Comparison of ENCODE assay signal across 15 cellular contexts in the genomic region with DNA sequence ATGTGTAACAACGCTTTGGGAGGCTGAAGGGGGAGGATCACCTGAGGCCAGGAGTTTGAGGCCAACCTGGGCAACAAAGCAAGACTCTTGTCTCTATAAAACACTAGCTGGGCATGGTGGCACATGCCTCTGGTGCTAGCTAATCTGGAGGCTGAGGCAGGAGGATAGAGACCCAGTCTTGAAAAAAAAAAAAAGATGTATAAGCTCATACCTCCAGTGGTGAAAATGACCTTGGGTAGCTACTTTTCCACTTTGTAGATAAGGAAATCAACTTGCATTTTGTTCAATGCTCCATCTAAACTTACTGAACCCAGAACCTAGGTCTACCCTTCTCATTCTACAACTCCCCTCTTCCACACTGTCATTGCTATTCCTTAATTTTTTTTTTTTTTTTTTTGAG. TPM values are rescaled to one million over a fixed set of nuclear protein-coding genes. Genes with fewer than 3 reads are reported as not detected.
DNase-seq lines count a peak whose midpoint lies in the region; ATAC-seq, FAIRE-seq and TF ChIP-seq lines count a peak whose summit lies in the region.
"Had no signal": no experiment of that assay in that cellular context is flagged by ENCODE, and none has a peak within 500 bp of the region (broad histone marks: within the 10 kb centered on the region; RNA-seq: fewer than 3 reads in every experiment).

No MANE protein-coding gene starts in this region.

- peaks cover 15% of the 10 kb centered on the region for H3K4me1 ChIP-seq in psoas muscle
- no peaks in the 10 kb centered on the region for H3K4me1 ChIP-seq in aorta (ENCODE audit: control insufficient read depth in 1 of 2, insufficient read depth in 2 of 2, low read length in 2 of 2)
- H3K4me1 ChIP-seq: Caco-2 had no signal

- H3K36me3 ChIP-seq in psoas muscle (ENCODE audit: insufficient read depth in 1 of 2, low read depth in 1 of 2) (peaks cover 7 to 47% of the 10 kb centered on the region in 2 donors), aorta (ENCODE audit: control insufficient read depth in 1 of 2, insufficient read depth in 2 of 2, low read length in 1 of 2) (peaks cover 0 to 5% of the 10 kb centered on the region in 2 donors)

- H3K27me3 ChIP-seq in psoas muscle (ENCODE audit: insufficient read depth in 3 of 3, low read length in 2 of 3) (no peaks in the 10 kb centered on the region), aorta (ENCODE audit: control insufficient read depth in 1 of 2, insufficient read depth in 2 of 2, low read length in 1 of 2) (no peaks in the 10 kb centered on the region)

- peak overlapping the region; percentile 36; the same call in 1 of the 2 replicates for H3K27ac Mint-ChIP-seq in HFFc6
- H3K27ac Mint-ChIP-seq: GM23338 had no signal

- no peak for DNase-seq in HFFc6
- peak; percentile 30 for DNase-seq in fibroblast of the aortic adventitia (ENCODE audit: low read depth)
- no peak for DNase-seq in psoas muscle
- no peak for DNase-seq in GF-D8 (lab: John Stamatoyannopoulos, UW)
- DNase-seq in islet precursor cell, result no peak
- DNase-seq in aorta, result no peak
- DNase-seq: Caco-2, DMS79, NCI-H1105 treated with DMSO at 0.1 percent for 48 hours, NCI-H1694 treated with DMSO at 0.1 percent for 48 hours, NCI-H526 treated with DMSO at 0.1 percent for 48 hours, OCI-M1, SHP77 treated with DMSO at 0.1 percent for 48 hours had no signal

- WGBS in psoas muscle, 3 donors, result 95 to 100% (median 98%) methylated on average over 1 of the region's 1 CpG
- 100% methylated on average over 1 of the region's 1 CpG for WGBS in aorta, 2 donors

- intact Hi-C loops in psoas muscle (cut with DNase I) (no loop called here), aorta (cut with DNase I) (no loop called here)

- H3K36me3 Mint-ChIP-seq in HFFc6 (ENCODE audit: low read depth), result peaks cover 35% of the 10 kb centered on the region

- H3K27ac ChIP-seq in psoas muscle, result peak overlapping the region; percentile 38
- H3K27ac ChIP-seq in aorta (ENCODE audit: low read depth in 1 of 2, low read length in 2 of 2), result no peak overlapping the region

- ATAC-seq in psoas muscle (peak in 3 of 4 donors; percentile 6 to 16 (median 11)), aorta (ENCODE audit: low FRiP score) (no peak)
- ATAC-seq: GM23338 had no signal

- no peaks in the 10 kb centered on the region for H3K9me3 Mint-ChIP-seq in HFFc6
- H3K9me3 Mint-ChIP-seq: GM23338 had no signal

- TF ChIP-seq CTCF in HFFc6 (IDR thresholded peaks at IDR 0.05) (no peak), fibroblast of the aortic adventitia (IDR thresholded peaks at IDR 0.05; ENCODE audit: insufficient read depth, low read length) (no peak), psoas muscle (IDR thresholded peaks at IDR 0.05) (no peak)

- H3K4me3 ChIP-seq in fibroblast of the aortic adventitia (ENCODE audit: low read depth, low read length) (no peak overlapping the region), psoas muscle (no peak overlapping the region), aorta (ENCODE audit: low read length in 2 of 2) (no peak overlapping the region)
- H3K4me3 ChIP-seq: GM23338 had no signal

- H3K4me1 Mint-ChIP-seq in HFFc6 (ENCODE audit: low read depth), result peaks cover 3% of the 10 kb centered on the region
- H3K4me1 Mint-ChIP-seq: GM23338 had no signal

- H3K9me3 ChIP-seq in psoas muscle (no peaks in the 10 kb centered on the region), aorta (ENCODE audit: control insufficient read depth, low read length) (no peaks in the 10 kb centered on the region)
- H3K9me3 ChIP-seq: Caco-2 had no signal

- peak overlapping the region; percentile 15; the same call in 1 of the 2 replicates for H3K4me3 Mint-ChIP-seq in HFFc6
- H3K4me3 Mint-ChIP-seq: GM23338 had no signal

- H3K27me3 Mint-ChIP-seq in HFFc6 (ENCODE audit: insufficient read depth), result peaks cover 10% of the 10 kb centered on the region

- peak; percentile 78 for FAIRE-seq in TTC549 (lab: Jason Lieb, UNC)

RNA-seq across cellular contexts. Expression of a gene that starts 16.5 kb away (rescaled TPM):
- total RNA-seq in HFFc6 (2021; fragmentation: NEBNext Ultra II Directional; extraction: Animal tissue kit (Norgen Biotek cat#: 25700)), result 10 to 100 TPM; 26.2 to 45.0 (median 38.1) TPM
- total RNA-seq in fibroblast of the aortic adventitia (ENCODE audit: low replicate concordance), result 35.2 and 120 TPM in 2 replicates
- total RNA-seq in psoas muscle, result 100 to 1,000 TPM in 1 of 4 donors, 10 to 100 TPM in 3; 28.6 to 122 (median 59.2) TPM
- 100 to 1,000 TPM in 1 of 3 donors, 10 to 100 TPM in 2; 30.9 to 137 (median 63.2) TPM for polyA plus RNA-seq in psoas muscle
- 10 to 100 TPM; 45.6 to 72.2 TPM for total RNA-seq in aorta
- 10 to 100 TPM; 11.4 to 13.0 TPM for polyA plus RNA-seq in aorta
